ENCODE assay signal across 10 cellular contexts in genomic region chr7:21450076-21450475, GRCh38.
"Had no signal": no experiment of that assay in that cellular context is flagged by ENCODE, and none has a peak within 500 bp of the region (broad histone marks: within the 10 kb centered on the region; RNA-seq: fewer than 3 reads in every experiment).

No MANE protein-coding gene starts in this region.

- ATAC-seq: HCT116 had no signal

- H2AFZ ChIP-seq: GM23248 had no signal

- H3K4me3 ChIP-seq: GM23248, HAP-1 had no signal

- H3K4me1 ChIP-seq: HAP-1 had no signal

- H3K27ac ChIP-seq: GM23248, HL-60, KMS-11 had no signal

- H3K36me3 ChIP-seq: HAP-1 had no signal

- H3K4me2 ChIP-seq: KMS-11 had no signal

- DNase-seq: GM23248, GOT3, H7, HFFc6, KBM-7 had no signal

- H3K9ac ChIP-seq: GM23248, KMS-11 had no signal

- H3K27ac Mint-ChIP-seq: HFFc6 had no signal

- H3K4me3 Mint-ChIP-seq: HFFc6 had no signal

- FAIRE-seq: HTR-8/SVneo had no signal
